15 cellular contexts compared by ENCODE assay signal in the genomic region with DNA sequence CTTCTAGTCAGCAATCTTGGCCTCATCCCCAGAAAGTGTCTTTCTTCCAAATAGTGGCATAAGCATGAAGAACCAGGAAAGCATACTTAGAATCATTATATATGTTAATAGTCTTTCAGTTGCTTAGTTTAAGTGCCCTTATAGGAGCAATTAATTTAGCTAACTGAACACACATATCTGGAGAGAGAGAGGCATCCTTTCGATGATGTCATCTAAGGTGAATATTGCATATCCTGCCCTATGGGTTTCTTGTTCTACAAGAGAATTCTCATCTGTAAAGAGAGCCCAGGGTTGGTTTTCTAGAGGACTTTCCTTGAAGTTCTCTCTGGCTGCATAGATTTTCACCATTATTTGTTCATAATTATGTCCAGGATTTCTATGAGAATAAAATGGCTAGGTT.
DNase-seq lines count a peak whose midpoint lies in the region; ATAC-seq lines count a peak whose summit lies in the region.
"Had no signal": no experiment of that assay in that cellular context is flagged by ENCODE, and none has a peak within 500 bp of the region (broad histone marks: within the 10 kb centered on the region; RNA-seq: fewer than 3 reads in every experiment).

No MANE protein-coding gene starts in this region.

- intact Hi-C loops in activated CD4-positive, alpha-beta T cell treated with anti-CD3 and anti-CD28 coated beads for 36 hours (cut with DNase I, micrococcal nuclease): loop anchor here in 1 of 2 experiments (5.0 to 10.0 kb wide), 2 partner anchors 61 to 271 kb away; no protein-coding TSS in a partner anchor

- H3K4me3 Mint-ChIP-seq in activated CD4-positive, alpha-beta T cell treated with anti-CD3 and anti-CD28 coated beads for 36 hours: no peak overlapping the region
- H3K4me3 Mint-ChIP-seq in activated naive CD8-positive, alpha-beta T cell treated with anti-CD3 and anti-CD28 coated beads, Interleukin-2, amount 10 ng/mL, durations not matched to agents 7 days and 5 days: no peak overlapping the region
- no peak overlapping the region for H3K4me3 Mint-ChIP-seq in activated naive CD8-positive, alpha-beta T cell treated with anti-CD3 and anti-CD28 coated beads for 36 hours
- H3K4me3 Mint-ChIP-seq in stimulated activated naive CD8-positive, alpha-beta T cell treated with anti-CD3 and anti-CD28 coated beads, Interleukin-15, amount 100 ng/mL, for 72 hours: no peak overlapping the region
- H3K4me3 Mint-ChIP-seq: B cell; CD4-positive, alpha-beta T cell; CD8-positive, alpha-beta T cell had no signal

- POLR2A ChIA-PET in activated CD4-positive, alpha-beta T cell treated with anti-CD3 and anti-CD28 coated beads for 36 hours (lab: Charles Lee): no interaction called here
- POLR2A ChIA-PET in activated naive CD8-positive, alpha-beta T cell treated with anti-CD3 and anti-CD28 coated beads, Interleukin-2, amount 10 ng/mL, durations not matched to agents 7 days and 5 days (lab: Charles Lee): no interaction called here

- CTCF ChIA-PET in activated CD4-positive, alpha-beta T cell treated with anti-CD3 and anti-CD28 coated beads for 36 hours (lab: Charles Lee): no interaction called here

- no peaks in the 10 kb centered on the region for H3K36me3 Mint-ChIP-seq in activated CD4-positive, alpha-beta T cell treated with anti-CD3 and anti-CD28 coated beads for 36 hours (ENCODE audit: low read depth)
- no peaks in the 10 kb centered on the region for H3K36me3 Mint-ChIP-seq in activated naive CD8-positive, alpha-beta T cell treated with anti-CD3 and anti-CD28 coated beads, Interleukin-2, amount 10 ng/mL, durations not matched to agents 7 days and 5 days
- no peaks in the 10 kb centered on the region for H3K36me3 Mint-ChIP-seq in activated naive CD8-positive, alpha-beta T cell treated with anti-CD3 and anti-CD28 coated beads for 36 hours
- H3K36me3 Mint-ChIP-seq: CD8-positive, alpha-beta T cell had no signal

- H3K9me3 Mint-ChIP-seq in activated CD4-positive, alpha-beta T cell treated with anti-CD3 and anti-CD28 coated beads for 36 hours (ENCODE audit: low read depth): no peaks in the 10 kb centered on the region
- H3K9me3 Mint-ChIP-seq in activated naive CD8-positive, alpha-beta T cell treated with anti-CD3 and anti-CD28 coated beads, Interleukin-2, amount 10 ng/mL, durations not matched to agents 7 days and 5 days: no peaks in the 10 kb centered on the region
- no peaks in the 10 kb centered on the region for H3K9me3 Mint-ChIP-seq in activated naive CD8-positive, alpha-beta T cell treated with anti-CD3 and anti-CD28 coated beads for 36 hours
- peaks cover 0 to 4% of the 10 kb centered on the region in 2 donors for H3K9me3 Mint-ChIP-seq in stimulated activated naive CD8-positive, alpha-beta T cell treated with anti-CD3 and anti-CD28 coated beads, Interleukin-15, amount 100 ng/mL, for 72 hours
- H3K9me3 Mint-ChIP-seq: CD4-positive, alpha-beta T cell; CD8-positive, alpha-beta T cell had no signal

- ATAC-seq in activated CD4-positive, alpha-beta T cell treated with anti-CD3 and anti-CD28 coated beads for 36 hours: peak; percentile 48
- ATAC-seq in activated naive CD8-positive, alpha-beta T cell treated with anti-CD3 and anti-CD28 coated beads, Interleukin-2, amount 10 ng/mL, durations not matched to agents 7 days and 5 days (ENCODE audit: low read depth): peak; percentile 46
- ATAC-seq in stimulated activated naive CD8-positive, alpha-beta T cell treated with anti-CD3 and anti-CD28 coated beads, Interleukin-15, amount 100 ng/mL, for 72 hours: peak; percentile 68
- no peak for ATAC-seq in stimulated activated naive CD8-positive, alpha-beta T cell treated with anti-CD3 and anti-CD28 coated beads, Interleukin-15, Interleukin-2, amounts not matched to agents 100 U/mL and 50 U/mL, for 24 hours
- ATAC-seq: A549; CD8-positive, alpha-beta T cell had no signal

- no peak for DNase-seq in activated CD4-positive, alpha-beta T cell treated with anti-CD3 and anti-CD28 coated beads for 36 hours
- no peak for DNase-seq in activated CD4-positive, alpha-beta T cell treated with anti-CD3 and anti-CD28 coated beads, Interleukin-2, amount 50 U/mL, for 48 hours
- no peak for DNase-seq in activated naive CD8-positive, alpha-beta T cell treated with anti-CD3 and anti-CD28 coated beads, Interleukin-2, amount 10 ng/mL, durations not matched to agents 7 days and 5 days
- DNase-seq in activated naive CD8-positive, alpha-beta T cell treated with anti-CD3 and anti-CD28 coated beads for 36 hours: no peak
- no peak for DNase-seq in stimulated activated naive CD8-positive, alpha-beta T cell treated with anti-CD3 and anti-CD28 coated beads, Interleukin-15, amount 100 ng/mL, for 72 hours
- no peak for DNase-seq in stimulated activated naive CD8-positive, alpha-beta T cell treated with anti-CD3 and anti-CD28 coated beads, Interleukin-15, Interleukin-2, amounts not matched to agents 100 U/mL and 50 U/mL, for 24 hours
- DNase-seq: AML-193; Caco-2; Calu3; CD4-positive, alpha-beta T cell; CD8-positive, alpha-beta T cell; DMS79 treated with DMSO at 0.1 percent for 48 hours; GF-D8 had no signal

- H3K27ac Mint-ChIP-seq in activated CD4-positive, alpha-beta T cell treated with anti-CD3 and anti-CD28 coated beads for 36 hours: no peak overlapping the region
- no peak overlapping the region for H3K27ac Mint-ChIP-seq in activated naive CD8-positive, alpha-beta T cell treated with anti-CD3 and anti-CD28 coated beads, Interleukin-2, amount 10 ng/mL, durations not matched to agents 7 days and 5 days
- H3K27ac Mint-ChIP-seq in activated naive CD8-positive, alpha-beta T cell treated with anti-CD3 and anti-CD28 coated beads for 36 hours: no peak overlapping the region
- H3K27ac Mint-ChIP-seq in stimulated activated naive CD8-positive, alpha-beta T cell treated with anti-CD3 and anti-CD28 coated beads, Interleukin-15, amount 100 ng/mL, for 72 hours: peak overlapping the region in 1 of 2 donors; percentile 34
- H3K27ac Mint-ChIP-seq: B cell; CD4-positive, alpha-beta T cell; CD8-positive, alpha-beta T cell had no signal

- peaks cover 13% of the 10 kb centered on the region for H3K4me1 Mint-ChIP-seq in activated CD4-positive, alpha-beta T cell treated with anti-CD3 and anti-CD28 coated beads for 36 hours
- peaks cover 9% of the 10 kb centered on the region for H3K4me1 Mint-ChIP-seq in activated naive CD8-positive, alpha-beta T cell treated with anti-CD3 and anti-CD28 coated beads, Interleukin-2, amount 10 ng/mL, durations not matched to agents 7 days and 5 days
- peaks cover 9% of the 10 kb centered on the region for H3K4me1 Mint-ChIP-seq in activated naive CD8-positive, alpha-beta T cell treated with anti-CD3 and anti-CD28 coated beads for 36 hours
- H3K4me1 Mint-ChIP-seq in stimulated activated naive CD8-positive, alpha-beta T cell treated with anti-CD3 and anti-CD28 coated beads, Interleukin-15, amount 100 ng/mL, for 72 hours: peaks cover 10% of the 10 kb centered on the region

- H3K27me3 Mint-ChIP-seq in activated CD4-positive, alpha-beta T cell treated with anti-CD3 and anti-CD28 coated beads for 36 hours: no peaks in the 10 kb centered on the region
- no peaks in the 10 kb centered on the region for H3K27me3 Mint-ChIP-seq in activated naive CD8-positive, alpha-beta T cell treated with anti-CD3 and anti-CD28 coated beads, Interleukin-2, amount 10 ng/mL, durations not matched to agents 7 days and 5 days
- H3K27me3 Mint-ChIP-seq in activated naive CD8-positive, alpha-beta T cell treated with anti-CD3 and anti-CD28 coated beads for 36 hours: no peaks in the 10 kb centered on the region
- H3K27me3 Mint-ChIP-seq in stimulated activated naive CD8-positive, alpha-beta T cell treated with anti-CD3 and anti-CD28 coated beads, Interleukin-15, amount 100 ng/mL, for 72 hours: no peaks in the 10 kb centered on the region
- H3K27me3 Mint-ChIP-seq: B cell; CD4-positive, alpha-beta T cell had no signal
